Comparison of ENCODE assay signal across 1 cellular context in the genomic region with DNA sequence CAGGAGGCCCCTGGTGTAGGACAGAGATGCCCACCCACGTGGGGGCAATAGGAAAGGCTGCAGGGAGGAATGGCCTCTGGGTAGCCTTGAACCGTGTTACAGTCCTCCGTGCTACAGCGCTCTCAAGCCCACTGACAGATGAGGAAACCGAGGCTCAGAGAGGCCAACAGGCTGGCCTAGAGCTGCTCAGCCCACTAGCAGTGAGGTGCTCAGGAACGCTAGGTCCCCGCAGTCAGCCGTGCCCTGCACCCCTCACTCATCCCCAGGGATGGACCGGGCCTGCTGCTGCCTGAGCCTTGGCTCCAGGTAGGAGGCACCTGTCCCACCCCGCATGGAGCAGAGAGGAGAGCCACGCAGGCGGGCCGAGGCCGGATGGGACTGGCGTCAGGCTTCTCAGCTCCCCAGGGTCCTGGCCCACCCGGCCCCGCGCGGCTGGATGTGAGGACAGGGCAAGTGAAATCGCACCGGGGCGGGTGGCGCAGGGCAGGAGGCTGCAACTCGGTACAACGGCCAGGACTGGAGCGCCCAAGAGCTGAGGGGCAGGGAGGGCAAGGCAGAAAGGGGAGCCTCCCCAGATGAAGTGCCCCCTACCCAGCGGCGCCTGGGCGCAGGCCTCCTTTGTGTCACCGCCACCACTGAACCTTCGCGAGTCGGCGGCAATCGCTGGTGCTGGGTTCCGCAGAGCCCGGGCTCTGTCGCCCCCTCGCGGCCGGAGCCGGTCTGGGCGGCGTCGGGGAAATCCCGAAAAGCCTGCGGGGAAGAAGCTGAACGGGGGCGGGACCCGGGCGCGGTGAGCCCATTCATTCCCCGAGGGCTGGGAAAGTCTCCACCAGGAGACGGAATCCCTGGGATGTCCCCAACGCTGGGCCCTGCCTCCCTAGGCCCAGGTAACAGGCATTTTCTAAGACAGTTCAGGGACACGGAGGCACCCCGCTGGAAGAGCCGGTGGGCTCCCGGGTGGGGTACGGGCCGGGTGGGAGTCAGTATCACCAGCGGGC.
TF ChIP-seq lines count a peak whose summit lies in the region.

No MANE protein-coding gene starts in this region.

TF ChIP-seq in HepG2, 621 proteins besides CTCF, POLR2A, EP300 and RAD21 (continued from another document and continues in another):
- TF ChIP-seq ZNF160 (CRISPR knock-in tag; IDR thresholded peaks at IDR 0.05) (no peak), PHF8 (CRISPR knock-in tag; IDR thresholded peaks at IDR 0.05) (peak; percentile 70), RBM22 (optimal IDR thresholded peaks at IDR 0.05; ENCODE audit: low read length) (no peak), ATF1 (CRISPR knock-in tag; IDR thresholded peaks at IDR 0.05) (no peak), SMYD3 (CRISPR knock-in tag; IDR thresholded peaks at IDR 0.05) (no peak), SMARCC2 (IDR thresholded peaks at IDR 0.05) (no peak), ZSCAN9 (CRISPR knock-in tag; IDR thresholded peaks at IDR 0.05; ENCODE audit: borderline replicate concordance) (0 out of 2 replicates have a peak, but pooled peaks have one; percentile 43), ZNF564 (CRISPR knock-in tag; IDR thresholded peaks at IDR 0.05) (no peak; the same call in 1 of the 2 replicates), HNF4G (IDR thresholded peaks at IDR 0.05; ENCODE audit: borderline replicate concordance, low read depth, low read length) (no peak), HNF4G (CRISPR knock-in tag; IDR thresholded peaks at IDR 0.05; ENCODE audit: borderline replicate concordance, low read depth) (0 out of 2 replicates have a peak, but pooled peaks have one; percentile 22), ZNF629 (CRISPR knock-in tag; conservative IDR thresholded peaks at IDR 0.05) (peak; percentile 65), PAWR (CRISPR knock-in tag; IDR thresholded peaks at IDR 0.05; ENCODE audit: borderline replicate concordance) (no peak; the same call in 1 of the 2 replicates), ZNF143 (CRISPR knock-in tag; IDR thresholded peaks at IDR 0.05) (no peak), CBX2 (IDR thresholded peaks at IDR 0.05; ENCODE audit: low read depth, low read length) (no peak), CBX2 (CRISPR knock-in tag; IDR thresholded peaks at IDR 0.05; ENCODE audit: low read depth) (no peak), MXD4 (CRISPR knock-in tag; IDR thresholded peaks at IDR 0.05) (0 out of 2 replicates have a peak, but pooled peaks have one; percentile 49), ZNF337 (CRISPR knock-in tag; IDR thresholded peaks at IDR 0.05; ENCODE audit: borderline replicate concordance, low read depth) (no peak), ZNF136 (CRISPR knock-in tag; IDR thresholded peaks at IDR 0.05; ENCODE audit: low read depth) (no peak), SUZ12 (IDR thresholded peaks at IDR 0.05; ENCODE audit: low read depth, low read length) (no peak), CREB1 (IDR thresholded peaks at IDR 0.05) (no peak), CREB1 (CRISPR knock-in tag; IDR thresholded peaks at IDR 0.05) (no peak), AFF4 (CRISPR knock-in tag; IDR thresholded peaks at IDR 0.05) (no peak), ZFP36L2 (CRISPR knock-in tag; IDR thresholded peaks at IDR 0.05) (no peak), PRDM4 (CRISPR knock-in tag; IDR thresholded peaks at IDR 0.05; ENCODE audit: borderline replicate concordance) (no peak), MAZ (IDR thresholded peaks at IDR 0.05; ENCODE audit: borderline replicate concordance, low read depth, low read length) (peak; percentile 31; the same call in 1 of the 2 replicates), MAZ (CRISPR knock-in tag; IDR thresholded peaks at IDR 0.05; ENCODE audit: low read depth) (no peak; the same call in 1 of the 2 replicates), ZKSCAN5 (CRISPR knock-in tag; IDR thresholded peaks at IDR 0.05) (no peak), MBNL3 (CRISPR knock-in tag; conservative IDR thresholded peaks at IDR 0.05) (no peak), SRF (IDR thresholded peaks at IDR 0.05; ENCODE audit: low read depth, low read length) (no peak), ZNF441 (CRISPR knock-in tag; IDR thresholded peaks at IDR 0.05; ENCODE audit: borderline replicate concordance) (no peak)
- TF ChIP-seq, protein P1, sequence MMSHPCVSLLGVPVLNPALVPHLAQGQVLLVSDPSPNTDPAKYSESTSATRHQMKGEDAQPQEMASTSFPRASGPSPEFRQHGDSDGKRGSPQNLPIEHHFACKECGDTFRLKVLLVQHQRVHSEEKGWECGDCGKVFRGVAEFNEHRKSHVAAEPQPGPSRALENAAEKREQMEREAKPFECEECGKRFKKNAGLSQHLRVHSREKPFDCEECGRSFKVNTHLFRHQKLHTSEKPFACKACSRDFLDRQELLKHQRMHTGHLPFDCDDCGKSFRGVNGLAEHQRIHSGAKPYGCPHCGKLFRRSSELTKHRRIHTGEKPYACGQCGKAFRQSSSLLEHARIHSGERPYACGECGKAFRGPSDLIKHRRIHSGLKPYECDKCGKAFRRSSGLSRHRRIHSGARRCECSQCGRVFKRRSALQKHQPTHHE (CRISPR knock-in tag; IDR thresholded peaks at IDR 0.05; ENCODE audit: borderline replicate concordance), result no peak
- TF ChIP-seq, protein P2, sequence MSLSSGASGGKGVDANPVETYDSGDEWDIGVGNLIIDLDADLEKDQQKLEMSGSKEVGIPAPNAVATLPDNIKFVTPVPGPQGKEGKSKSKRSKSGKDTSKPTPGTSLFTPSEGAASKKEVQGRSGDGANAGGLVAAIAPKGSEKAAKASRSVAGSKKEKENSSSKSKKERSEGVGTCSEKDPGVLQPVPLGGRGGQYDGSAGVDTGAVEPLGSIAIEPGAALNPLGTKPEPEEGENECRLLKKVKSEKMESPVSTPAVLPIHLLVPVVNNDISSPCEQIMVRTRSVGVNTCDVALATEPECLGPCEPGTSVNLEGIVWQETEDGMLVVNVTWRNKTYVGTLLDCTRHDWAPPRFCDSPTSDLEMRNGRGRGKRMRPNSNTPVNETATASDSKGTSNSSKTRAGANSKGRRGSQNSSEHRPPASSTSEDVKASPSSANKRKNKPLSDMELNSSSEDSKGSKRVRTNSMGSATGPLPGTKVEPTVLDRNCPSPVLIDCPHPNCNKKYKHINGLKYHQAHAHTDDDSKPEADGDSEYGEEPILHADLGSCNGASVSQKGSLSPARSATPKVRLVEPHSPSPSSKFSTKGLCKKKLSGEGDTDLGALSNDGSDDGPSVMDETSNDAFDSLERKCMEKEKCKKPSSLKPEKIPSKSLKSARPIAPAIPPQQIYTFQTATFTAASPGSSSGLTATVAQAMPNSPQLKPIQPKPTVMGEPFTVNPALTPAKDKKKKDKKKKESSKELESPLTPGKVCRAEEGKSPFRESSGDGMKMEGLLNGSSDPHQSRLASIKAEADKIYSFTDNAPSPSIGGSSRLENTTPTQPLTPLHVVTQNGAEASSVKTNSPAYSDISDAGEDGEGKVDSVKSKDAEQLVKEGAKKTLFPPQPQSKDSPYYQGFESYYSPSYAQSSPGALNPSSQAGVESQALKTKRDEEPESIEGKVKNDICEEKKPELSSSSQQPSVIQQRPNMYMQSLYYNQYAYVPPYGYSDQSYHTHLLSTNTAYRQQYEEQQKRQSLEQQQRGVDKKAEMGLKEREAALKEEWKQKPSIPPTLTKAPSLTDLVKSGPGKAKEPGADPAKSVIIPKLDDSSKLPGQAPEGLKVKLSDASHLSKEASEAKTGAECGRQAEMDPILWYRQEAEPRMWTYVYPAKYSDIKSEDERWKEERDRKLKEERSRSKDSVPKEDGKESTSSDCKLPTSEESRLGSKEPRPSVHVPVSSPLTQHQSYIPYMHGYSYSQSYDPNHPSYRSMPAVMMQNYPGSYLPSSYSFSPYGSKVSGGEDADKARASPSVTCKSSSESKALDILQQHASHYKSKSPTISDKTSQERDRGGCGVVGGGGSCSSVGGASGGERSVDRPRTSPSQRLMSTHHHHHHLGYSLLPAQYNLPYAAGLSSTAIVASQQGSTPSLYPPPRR (CRISPR knock-in tag; IDR thresholded peaks at IDR 0.05; ENCODE audit: borderline replicate concordance), result 0 out of 2 replicates have a peak, but pooled peaks have one; percentile 29
- TF ChIP-seq, protein P3, sequence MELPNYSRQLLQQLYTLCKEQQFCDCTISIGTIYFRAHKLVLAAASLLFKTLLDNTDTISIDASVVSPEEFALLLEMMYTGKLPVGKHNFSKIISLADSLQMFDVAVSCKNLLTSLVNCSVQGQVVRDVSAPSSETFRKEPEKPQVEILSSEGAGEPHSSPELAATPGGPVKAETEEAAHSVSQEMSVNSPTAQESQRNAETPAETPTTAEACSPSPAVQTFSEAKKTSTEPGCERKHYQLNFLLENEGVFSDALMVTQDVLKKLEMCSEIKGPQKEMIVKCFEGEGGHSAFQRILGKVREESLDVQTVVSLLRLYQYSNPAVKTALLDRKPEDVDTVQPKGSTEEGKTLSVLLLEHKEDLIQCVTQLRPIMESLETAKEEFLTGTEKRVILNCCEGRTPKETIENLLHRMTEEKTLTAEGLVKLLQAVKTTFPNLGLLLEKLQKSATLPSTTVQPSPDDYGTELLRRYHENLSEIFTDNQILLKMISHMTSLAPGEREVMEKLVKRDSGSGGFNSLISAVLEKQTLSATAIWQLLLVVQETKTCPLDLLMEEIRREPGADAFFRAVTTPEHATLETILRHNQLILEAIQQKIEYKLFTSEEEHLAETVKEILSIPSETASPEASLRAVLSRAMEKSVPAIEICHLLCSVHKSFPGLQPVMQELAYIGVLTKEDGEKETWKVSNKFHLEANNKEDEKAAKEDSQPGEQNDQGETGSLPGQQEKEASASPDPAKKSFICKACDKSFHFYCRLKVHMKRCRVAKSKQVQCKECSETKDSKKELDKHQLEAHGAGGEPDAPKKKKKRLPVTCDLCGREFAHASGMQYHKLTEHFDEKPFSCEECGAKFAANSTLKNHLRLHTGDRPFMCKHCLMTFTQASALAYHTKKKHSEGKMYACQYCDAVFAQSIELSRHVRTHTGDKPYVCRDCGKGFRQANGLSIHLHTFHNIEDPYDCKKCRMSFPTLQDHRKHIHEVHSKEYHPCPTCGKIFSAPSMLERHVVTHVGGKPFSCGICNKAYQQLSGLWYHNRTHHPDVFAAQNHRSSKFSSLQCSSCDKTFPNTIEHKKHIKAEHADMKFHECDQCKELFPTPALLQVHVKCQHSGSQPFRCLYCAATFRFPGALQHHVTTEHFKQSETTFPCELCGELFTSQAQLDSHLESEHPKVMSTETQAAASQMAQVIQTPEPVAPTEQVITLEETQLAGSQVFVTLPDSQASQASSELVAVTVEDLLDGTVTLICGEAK (IDR thresholded peaks at IDR 0.05), result no peak
- TF ChIP-seq, protein P3 (CRISPR knock-in tag; IDR thresholded peaks at IDR 0.05), result no peak
